ENCODE assay signal across 15 cellular contexts in the genomic region with DNA sequence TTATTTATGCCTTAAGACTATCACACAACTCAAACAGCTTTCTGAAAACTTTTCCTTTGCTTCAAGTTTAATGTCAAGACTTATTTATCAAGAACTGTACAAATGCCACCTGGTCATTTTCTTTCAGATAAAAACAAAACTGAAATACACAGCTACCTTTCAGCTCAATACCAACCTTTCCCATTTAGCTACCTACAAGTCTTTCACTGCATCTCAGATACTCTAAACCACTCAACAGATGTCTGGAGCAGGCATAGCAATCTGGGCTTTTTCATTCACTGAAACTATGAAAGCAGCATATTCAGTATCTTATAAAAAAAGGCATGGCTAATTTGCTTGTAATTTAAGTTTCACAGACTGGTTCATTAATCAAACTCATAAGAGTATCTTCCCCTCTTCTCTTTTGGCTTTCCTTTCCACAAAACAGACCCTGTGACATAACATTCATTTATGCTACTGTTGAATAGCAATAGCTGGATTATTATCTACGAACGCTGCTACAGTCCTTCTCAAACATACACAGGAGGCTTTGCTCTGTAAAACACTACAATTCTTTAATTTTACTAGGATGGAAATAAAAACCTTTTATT. TPM values are rescaled to one million over a fixed set of nuclear protein-coding genes. Genes with fewer than 3 reads are reported as not detected.
DNase-seq lines count a peak whose midpoint lies in the region; ATAC-seq and TF ChIP-seq lines count a peak whose summit lies in the region.
"Had no signal": no experiment of that assay in that cellular context is flagged by ENCODE, and none has a peak within 500 bp of the region (broad histone marks: within the 10 kb centered on the region; RNA-seq: fewer than 3 reads in every experiment).

No MANE protein-coding gene starts in this region.

- no peak for TF ChIP-seq EP300 in upper lobe of left lung (IDR thresholded peaks at IDR 0.05)

- H4K20me1 ChIP-seq in DOHH2 (ENCODE audit: control insufficient read depth, insufficient read depth, low read depth, low read length): peaks cover 71% of the 10 kb centered on the region
- H4K20me1 ChIP-seq in OCI-LY1 (ENCODE audit: insufficient read depth, low read length): peaks cover 18% of the 10 kb centered on the region

- H3K9me3 Mint-ChIP-seq in memory B cell (no peaks in the 10 kb centered on the region), CD14-positive monocyte (no peaks in the 10 kb centered on the region)

- 0 out of 2 replicates have a peak, but pooled peaks cover 8% of the 10 kb centered on the region for H3F3A ChIP-seq in DOHH2 (ENCODE audit: control insufficient read depth, insufficient read depth)
- H3F3A ChIP-seq in OCI-LY1 (ENCODE audit: insufficient read depth, low read length): no peaks in the 10 kb centered on the region

- no peak for DNase-seq in memory B cell (ENCODE audit: low spot score in 2 of 2)
- DNase-seq in CD14-positive monocyte (ENCODE audit: low spot score): no peak
- DNase-seq in upper lobe of left lung: no peak
- no peak for DNase-seq in activated effector memory CD4-positive, alpha-beta T cell treated with Interleukin-2 at 50 U/mL for 16 hours
- DNase-seq in DMS153 treated with DMSO at 0.1 percent for 48 hours (lab: John Stamatoyannopoulos, UW; ENCODE audit: unreplicated experiment): no peak
- DNase-seq: activated CD4-positive, alpha-beta T cell treated with anti-CD3 and anti-CD28 coated beads, Interleukin-2, amount 50 U/mL, for 1 hour; activated T-cell treated with anti-CD3 and anti-CD28 coated beads, Interleukin-2, amount 50 U/mL, for 48 hours; amygdala; DMS79; NCI-H187 treated with DMSO at 0.1 percent for 48 hours; NCI-H774; SHP77 treated with DMSO at 0.1 percent for 48 hours had no signal

- 0 out of 2 replicates have a peak overlapping the region, but pooled peaks have one; percentile 0 for H3K9ac ChIP-seq in OCI-LY1 (ENCODE audit: low read length)

- H3K4me1 ChIP-seq in DOHH2 (ENCODE audit: control insufficient read depth, low read length) (peaks cover 49% of the 10 kb centered on the region), OCI-LY1 (ENCODE audit: insufficient read depth, low read length, severe bottlenecking) (peaks cover 53% of the 10 kb centered on the region), upper lobe of left lung (peaks cover 30 to 56% (median 47%) of the 10 kb centered on the region in 4 donors)

- no peaks in the 10 kb centered on the region for H3K27me3 ChIP-seq in DOHH2 (ENCODE audit: control insufficient read depth, low read length)
- H3K27me3 ChIP-seq in OCI-LY1 (ENCODE audit: insufficient read depth, low read length): no peaks in the 10 kb centered on the region
- no peaks in the 10 kb centered on the region for H3K27me3 ChIP-seq in upper lobe of left lung

- H3K4me3 Mint-ChIP-seq in memory B cell (no peak overlapping the region), CD14-positive monocyte (no peak overlapping the region)

- H3K36me3 ChIP-seq in DOHH2 (ENCODE audit: control insufficient read depth, low read length) (peaks cover 94% of the 10 kb centered on the region), OCI-LY1 (ENCODE audit: insufficient read depth, low read length) (peaks cover 74% of the 10 kb centered on the region), upper lobe of left lung (peaks cover 8 to 34% (median 25%) of the 10 kb centered on the region in 4 donors)

- no peak overlapping the region for H2AFZ ChIP-seq in OCI-LY1 (ENCODE audit: low read length)

- 56 to 67% methylated on average over 2 of the region's 2 CpGs for WGBS in upper lobe of left lung, 2 donors

- H3K4me1 Mint-ChIP-seq in memory B cell (peaks cover 31% of the 10 kb centered on the region), CD14-positive monocyte (peaks cover 34% of the 10 kb centered on the region)

- H3K79me2 ChIP-seq in DOHH2 (ENCODE audit: control insufficient read depth, low read length) (peaks cover 100% of the 10 kb centered on the region), OCI-LY1 (ENCODE audit: insufficient read depth, low read length) (peaks cover 93% of the 10 kb centered on the region)

- no peak for TF ChIP-seq POLR2A in upper lobe of left lung (IDR thresholded peaks at IDR 0.05)

- H3K9me3 ChIP-seq in DOHH2 (ENCODE audit: control insufficient read depth, insufficient read depth, low read length) (no peaks in the 10 kb centered on the region), OCI-LY1 (ENCODE audit: low read length) (no peaks in the 10 kb centered on the region), upper lobe of left lung (no peaks in the 10 kb centered on the region)

- ATAC-seq in GM21526 (IDR thresholded peaks at IDR 0.05; ENCODE audit: low FRiP score, unreplicated experiment) (peak; percentile 50), memory B cell (ENCODE audit: low read depth) (no peak), upper lobe of left lung (ENCODE audit: low FRiP score in 2 of 2) (no peak)

- H3K27ac ChIP-seq in DOHH2 (ENCODE audit: low read depth, low read length) (no peak overlapping the region), OCI-LY1 (ENCODE audit: low read depth, low read length, poor library complexity, severe bottlenecking) (no peak overlapping the region), upper lobe of left lung (no peak overlapping the region)

- H3K9me2 ChIP-seq in DOHH2 (replicated peaks; ENCODE audit: control insufficient read depth, low read length) (no peaks in the 10 kb centered on the region), OCI-LY1 (ENCODE audit: low read depth, low read length) (no peaks in the 10 kb centered on the region)

- no peaks in the 10 kb centered on the region for H3K27me3 Mint-ChIP-seq in memory B cell
- H3K27me3 Mint-ChIP-seq in CD14-positive monocyte (ENCODE audit: low read depth in 3 of 3): no peaks in the 10 kb centered on the region

- intact Hi-C loops in CD14-positive monocyte (cut with micrococcal nuclease): no loop called here

- TF ChIP-seq CTCF in DOHH2 (IDR thresholded peaks at IDR 0.05; ENCODE audit: low read depth, low read length, poor library complexity, severe bottlenecking) (no peak), OCI-LY1 (IDR thresholded peaks at IDR 0.05; ENCODE audit: low read length) (no peak), CD14-positive monocyte (IDR thresholded peaks at IDR 0.05) (no peak), upper lobe of left lung (IDR thresholded peaks at IDR 0.05) (no peak)

- H3K36me3 Mint-ChIP-seq in memory B cell (peaks cover 25% of the 10 kb centered on the region), CD14-positive monocyte (peaks cover 36 to 41% of the 10 kb centered on the region in 2 donors)

- peak overlapping the region; percentile 28 for H3K27ac Mint-ChIP-seq in memory B cell
- H3K27ac Mint-ChIP-seq in CD14-positive monocyte: peak overlapping the region in 1 of 7 donors; percentile 50

- H3K4me2 ChIP-seq in DOHH2 (ENCODE audit: low read length) (peak overlapping the region; percentile 16), OCI-LY1 (ENCODE audit: low read length) (peak overlapping the region; percentile 21; the same call in 1 of the 2 replicates)

- H3K4me3 ChIP-seq in DOHH2 (ENCODE audit: low read length) (no peak overlapping the region), OCI-LY1 (ENCODE audit: low read depth, low read length, poor library complexity, severe bottlenecking) (no peak overlapping the region), upper lobe of left lung (no peak overlapping the region)

RNA-seq across cellular contexts. Expression of a gene that starts 8.2 kb away (rescaled TPM):
- 10 to 100 TPM; 31.2 to 46.6 TPM for polyA plus RNA-seq in CD14-positive monocyte
- total RNA-seq in upper lobe of left lung: 100 to 1,000 TPM in 1 of 6 donors, 10 to 100 TPM in 5; 35.1 to 192 (median 61.0) TPM

RNA-seq across cellular contexts. Expression of a gene that starts 53.3 kb away (rescaled TPM):
- 1 to 10 TPM; 3.2 to 5.3 TPM for polyA plus RNA-seq in CD14-positive monocyte
- total RNA-seq in upper lobe of left lung: 1 to 10 TPM in 2 of 6 donors, under 1 TPM in 2, not detected in 2; 0.91 to 1.5 (median 1.1) TPM
